Comparison of ENCODE assay signal across 1 cellular context in genomic region chr12:7916936-7917335, GRCh38.
TF ChIP-seq lines count a peak whose summit lies in the region.

No MANE protein-coding gene starts in this region.

TF ChIP-seq in HEK293T, 16 proteins besides CTCF, POLR2A, EP300 and RAD21 (continued from another document):
- TF ChIP-seq FOXA1 (IDR thresholded peaks at IDR 0.05) (no peak), FOXK2 (IDR thresholded peaks at IDR 0.05) (no peak), SP1 (IDR thresholded peaks at IDR 0.05) (no peak), ELF4 (IDR thresholded peaks at IDR 0.05) (no peak)
